In genomic region chr6:147643341-147644200, GRCh38 we compare ENCODE assay signal across 27 cellular contexts.
"Had no signal": no experiment of that assay in that cellular context is flagged by ENCODE, and none has a peak within 500 bp of the region (broad histone marks: within the 10 kb centered on the region; RNA-seq: fewer than 3 reads in every experiment).

No MANE protein-coding gene starts in this region.

- FAIRE-seq: astrocyte had no signal

- H3K36me3 ChIP-seq: left ventricle myocardium inferior, sigmoid colon, uterus had no signal

- H3K36me3 Mint-ChIP-seq: activated naive CD8-positive, alpha-beta T cell; mesothelial cell of epicardium; natural killer cell treated with Interleukin-12 subunit alpha and Interleukin-12 subunit beta and Interleukin-15 and Interleukin-18, amount 100 ng/mL, for 72 hours; stimulated activated naive B cell treated with anti-CD40 and anti-IgM and Interleukin-4, amounts not matched to agents 10 μg/mL and 1 μg/mL and 100 μg/mL, for 72 hours had no signal

- H3K4me3 Mint-ChIP-seq: activated CD8-positive, alpha-beta T cell treated with anti-CD3 and anti-CD28 coated beads, Interleukin-2, amount 10 ng/mL, durations not matched to agents 7 days and 5 days; activated naive CD8-positive, alpha-beta T cell; activated T-helper 17 cell treated with anti-CD3 and anti-CD28 coated beads, Interleukin-2, amount 50 U/mL, for 72 hours; endodermal cell; mesothelial cell of epicardium; natural killer cell treated with Interleukin-12 subunit alpha and Interleukin-12 subunit beta and Interleukin-15 and Interleukin-18, amount 100 ng/mL, for 72 hours; stimulated activated naive B cell treated with anti-CD40 and anti-IgM and Interleukin-4, amounts not matched to agents 10 μg/mL and 1 μg/mL and 100 μg/mL, for 72 hours; T-helper 2 cell treated with Interferon-gamma antibody and Interleukin-4, amounts not matched to agents 5 μg/mL and 100 μg/mL, for 36 hours had no signal

- H3K27ac ChIP-seq: coronary artery, epithelial cell of prostate, left ventricle myocardium inferior, sigmoid colon, testis, uterus had no signal

- ATAC-seq: activated CD8-positive, alpha-beta T cell treated with anti-CD3 and anti-CD28 coated beads, Interleukin-2, amount 10 ng/mL, durations not matched to agents 7 days and 5 days; activated T-helper 17 cell treated with anti-CD3 and anti-CD28 coated beads, Interleukin-2, amount 50 U/mL, for 72 hours; natural killer cell treated with Interleukin-12 subunit alpha and Interleukin-12 subunit beta and Interleukin-15 and Interleukin-18, amount 100 ng/mL, for 72 hours; stimulated activated naive B cell treated with anti-CD40 and anti-IgM and Interleukin-4, amounts not matched to agents 10 μg/mL and 1 μg/mL and 100 μg/mL, for 72 hours had no signal

- H2AFZ ChIP-seq: hepatocyte had no signal

- H3K79me2 ChIP-seq: hepatocyte had no signal

- H3K4me1 ChIP-seq: left ventricle myocardium inferior, sigmoid colon, testis, uterus had no signal

- H3K4me2 ChIP-seq: hepatocyte had no signal

- H3K27ac Mint-ChIP-seq: activated CD8-positive, alpha-beta T cell treated with anti-CD3 and anti-CD28 coated beads, Interleukin-2, amount 10 ng/mL, durations not matched to agents 7 days and 5 days; activated naive CD8-positive, alpha-beta T cell; activated T-helper 17 cell treated with anti-CD3 and anti-CD28 coated beads, Interleukin-2, amount 50 U/mL, for 72 hours; endodermal cell; mesothelial cell of epicardium; natural killer cell treated with Interleukin-12 subunit alpha and Interleukin-12 subunit beta and Interleukin-15 and Interleukin-18, amount 100 ng/mL, for 72 hours; progenitor cell of endocrine pancreas; stimulated activated naive B cell treated with anti-CD40 and anti-IgM and Interleukin-4, amounts not matched to agents 10 μg/mL and 1 μg/mL and 100 μg/mL, for 72 hours; T-helper 2 cell treated with Interferon-gamma antibody and Interleukin-4, amounts not matched to agents 5 μg/mL and 100 μg/mL, for 36 hours had no signal

- H3K4me1 Mint-ChIP-seq: activated T-helper 17 cell treated with anti-CD3 and anti-CD28 coated beads, Interleukin-2, amount 50 U/mL, for 72 hours; stimulated activated naive B cell treated with anti-CD40 and anti-IgM and Interleukin-4, amounts not matched to agents 10 μg/mL and 1 μg/mL and 100 μg/mL, for 72 hours had no signal

- H3K9me3 ChIP-seq: left ventricle myocardium inferior, sigmoid colon, testis, uterus had no signal

- H3K27me3 ChIP-seq: hepatocyte, sigmoid colon, testis, uterus had no signal

- H3K27me3 Mint-ChIP-seq: natural killer cell treated with Interleukin-12 subunit alpha and Interleukin-12 subunit beta and Interleukin-15 and Interleukin-18, amount 100 ng/mL, for 72 hours; progenitor cell of endocrine pancreas; stimulated activated naive B cell treated with anti-CD40 and anti-IgM and Interleukin-4, amounts not matched to agents 10 μg/mL and 1 μg/mL and 100 μg/mL, for 72 hours had no signal

- DNase-seq: activated CD4-positive, alpha-beta T cell treated with anti-CD3 and anti-CD28 coated beads for 1 hour; activated CD4-positive, alpha-beta T cell treated with anti-CD3 and anti-CD28 coated beads, Interleukin-2, amount 50 U/mL, for 1 hour; activated CD8-positive, alpha-beta T cell treated with anti-CD3 and anti-CD28 coated beads, Interleukin-2, amount 10 ng/mL, durations not matched to agents 7 days and 5 days; activated naive CD4-positive, alpha-beta T cell; endodermal cell; foreskin melanocyte; glutamatergic neuron; kidney glomerular epithelial cell; left ventricle myocardium inferior; retina; sigmoid colon; stimulated activated CD4-positive, alpha-beta T cell treated with anti-CD3 and anti-CD28 coated beads, Interleukin-2, amount 100 ng/mL, for 48 hours; stimulated activated CD8-positive, alpha-beta memory T cell treated with anti-CD3 and anti-CD28 coated beads, Interleukin-4, amount 100 ng/mL, for 48 hours; stimulated activated naive B cell treated with anti-CD40 and anti-IgM and Interleukin-4, amounts not matched to agents 10 μg/mL and 1 μg/mL and 100 μg/mL, for 72 hours; testis; trophoblast cell; uterus had no signal

- H3K9me3 Mint-ChIP-seq: activated T-helper 17 cell treated with anti-CD3 and anti-CD28 coated beads, Interleukin-2, amount 50 U/mL, for 72 hours; endodermal cell; mesothelial cell of epicardium; natural killer cell treated with Interleukin-12 subunit alpha and Interleukin-12 subunit beta and Interleukin-15 and Interleukin-18, amount 100 ng/mL, for 72 hours; T-helper 2 cell treated with Interferon-gamma antibody and Interleukin-4, amounts not matched to agents 5 μg/mL and 100 μg/mL, for 36 hours had no signal

- H3K4me3 ChIP-seq: coronary artery, hepatocyte, left ventricle myocardium inferior, sigmoid colon, testis, uterus had no signal
